ENCODE assay signal across 9 cellular contexts in the genomic region with DNA sequence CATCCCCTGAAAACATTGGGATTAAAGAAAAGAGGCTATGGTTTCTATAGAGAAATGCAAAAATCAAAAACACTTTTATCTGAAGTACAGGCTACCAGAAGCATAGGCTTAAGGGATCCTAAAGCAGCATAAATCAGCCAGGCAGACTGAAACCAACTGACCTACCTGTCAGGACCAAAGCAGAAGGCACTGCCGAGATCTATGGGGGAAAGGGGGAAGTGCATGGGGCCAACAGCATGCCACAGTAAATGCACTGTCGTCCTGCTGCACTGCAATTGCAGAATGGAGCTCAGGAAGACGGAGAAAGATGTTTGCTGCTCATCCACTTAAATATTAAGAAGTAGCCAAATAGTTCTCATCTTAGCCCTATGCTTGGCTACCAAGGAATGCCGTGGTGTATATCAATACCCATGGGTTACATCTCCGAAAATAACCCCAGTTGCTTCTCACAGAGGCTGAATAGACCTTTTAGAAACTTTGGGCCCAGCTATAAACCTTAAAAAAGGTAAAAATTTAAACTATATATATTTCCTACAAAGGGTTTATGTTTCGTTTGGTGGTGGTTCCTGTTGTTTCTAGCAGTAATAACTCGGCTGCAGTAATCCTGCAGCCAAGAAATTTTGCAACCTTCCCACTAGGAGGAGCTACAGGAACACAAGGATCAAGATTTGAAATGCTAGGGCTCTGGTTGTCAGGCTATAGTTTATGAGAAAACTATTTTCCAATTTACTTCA.
DNase-seq lines count a peak whose midpoint lies in the region; ATAC-seq and FAIRE-seq lines count a peak whose summit lies in the region.
"Had no signal": no experiment of that assay in that cellular context is flagged by ENCODE, and none has a peak within 500 bp of the region (broad histone marks: within the 10 kb centered on the region; RNA-seq: fewer than 3 reads in every experiment).

No MANE protein-coding gene starts in this region.

- no peaks in the 10 kb centered on the region for H3K4me1 Mint-ChIP-seq in activated naive CD8-positive, alpha-beta T cell treated with anti-CD3 and anti-CD28 coated beads, Interleukin-2, amount 50 U/mL, for 24 hours

- DNase-seq in LHCN-M2 (ENCODE audit: low read depth) (peak; percentile 52), SW480 (ENCODE audit: low spot score) (peak; percentile 47), left cardiac atrium (no peak), smooth muscle cell of the brain vasculature (ENCODE audit: low read depth, low spot score) (peak; percentile 17)
- no peak for DNase-seq in activated naive CD8-positive, alpha-beta T cell treated with anti-CD3 and anti-CD28 coated beads, Interleukin-2, amount 50 U/mL, for 24 hours

- no peaks in the 10 kb centered on the region for H3K36me3 Mint-ChIP-seq in activated naive CD8-positive, alpha-beta T cell treated with anti-CD3 and anti-CD28 coated beads, Interleukin-2, amount 50 U/mL, for 24 hours (ENCODE audit: low read depth)

- ATAC-seq in GM18499 (IDR thresholded peaks at IDR 0.05; ENCODE audit: insufficient read depth, unreplicated experiment) (peak; percentile 63), left cardiac atrium (peak; percentile 53 to 57), GM21381 (IDR thresholded peaks at IDR 0.05; ENCODE audit: unreplicated experiment) (no peak)
- ATAC-seq in activated naive CD8-positive, alpha-beta T cell treated with anti-CD3 and anti-CD28 coated beads, Interleukin-2, amount 50 U/mL, for 24 hours: no peak

- no peak overlapping the region for H3K4me3 Mint-ChIP-seq in activated naive CD8-positive, alpha-beta T cell treated with anti-CD3 and anti-CD28 coated beads, Interleukin-2, amount 50 U/mL, for 24 hours

- H3K9me3 Mint-ChIP-seq in activated naive CD8-positive, alpha-beta T cell treated with anti-CD3 and anti-CD28 coated beads, Interleukin-2, amount 50 U/mL, for 24 hours: no peaks in the 10 kb centered on the region

- intact Hi-C loops in left cardiac atrium (cut with DNase I): no loop called here

- H3K27ac Mint-ChIP-seq in activated naive CD8-positive, alpha-beta T cell treated with anti-CD3 and anti-CD28 coated beads, Interleukin-2, amount 50 U/mL, for 24 hours: no peak overlapping the region

- H3K27me3 Mint-ChIP-seq in activated naive CD8-positive, alpha-beta T cell treated with anti-CD3 and anti-CD28 coated beads, Interleukin-2, amount 50 U/mL, for 24 hours: no peaks in the 10 kb centered on the region

- FAIRE-seq in A204.1 (lab: Jason Lieb, UNC): peak; percentile 92
- FAIRE-seq: GM18507 had no signal

Comparison
In these comparisons a context has a peak if more than half of its experiments do, and no peak if none do; other contexts are left out.
1. ATAC-seq: peak in GM18499 (single experiment) and left cardiac atrium (2 of 2); none in activated naive CD8-positive, alpha-beta T cell treated with anti-CD3 and anti-CD28 coated beads, Interleukin-2, amount 50 U/mL, for 24 hours (single experiment) and GM21381 (single experiment).
2. DNase-seq: peak in LHCN-M2 (single experiment), SW480 (single experiment) and smooth muscle cell of the brain vasculature (single experiment); none in left cardiac atrium (single experiment) and activated naive CD8-positive, alpha-beta T cell treated with anti-CD3 and anti-CD28 coated beads, Interleukin-2, amount 50 U/mL, for 24 hours (single experiment).